Comparison of ENCODE assay signal across 8 cellular contexts in genomic region chr19:46413262-46414031, GRCh38. TPM values are rescaled to one million over a fixed set of nuclear protein-coding genes. Genes with fewer than 3 reads are reported as not detected.
DNase-seq lines count a peak whose midpoint lies in the region; ATAC-seq and TF ChIP-seq lines count a peak whose summit lies in the region.

Gene CCDC8 (minus strand): TSS chr19:46413564. CDS start chr19:46412810, 754 bp downstream.

- CTCF ChIA-PET in RWPE1 (lab: Yijun Ruan, JAX) = interaction anchor here (0.8 to 1.0 kb wide), 2 partner anchors 18 kb away, joined by 3 to 4 read pairs; no protein-coding TSS in a partner anchor

- no peaks in the 10 kb centered on the region for H3K9me3 ChIP-seq in osteoblast (ENCODE audit: low read depth, low read length)

- TF ChIP-seq CTCF in RWPE1 (conservative IDR thresholded peaks at IDR 0.05; ENCODE audit: low read depth) = no peak
- TF ChIP-seq CTCF in glutamatergic neuron (IDR thresholded peaks at IDR 0.05; ENCODE audit: partially characterized antibody, unreplicated experiment) = no peak
- TF ChIP-seq CTCF in osteoblast (IDR thresholded peaks at IDR 0.05; ENCODE audit: extremely low read depth, low read depth, low read length) = no peak
- no peak for TF ChIP-seq CTCF in GM13976 (IDR thresholded peaks at IDR 0.05; ENCODE audit: borderline replicate concordance, control extremely low read depth, extremely low read depth, insufficient read depth, missing control alignments)

- H3K27ac ChIP-seq in RWPE1 = peak within 1 kb of the TSS; percentile 93
- H3K27ac ChIP-seq in osteoblast (ENCODE audit: low read depth, low read length) = no peak within 1 kb of the TSS

- ATAC-seq in HG03045 (IDR thresholded peaks at IDR 0.05; ENCODE audit: unreplicated experiment) = no peak
- ATAC-seq in stimulated activated effector memory CD8-positive, alpha-beta T cell treated with anti-CD3 and anti-CD28 coated beads, Interleukin-12 subunit alpha, Interleukin-12 subunit beta, amount 100 ng/mL, for 72 hours = no peak

- no peaks in the 10 kb centered on the region for H3K27me3 ChIP-seq in osteoblast (ENCODE audit: insufficient read depth, low read length)

- H3K36me3 Mint-ChIP-seq in glutamatergic neuron (ENCODE audit: unreplicated experiment) = no peaks in the 10 kb centered on the region
- no peaks in the 10 kb centered on the region for H3K36me3 Mint-ChIP-seq in stimulated activated effector memory CD8-positive, alpha-beta T cell treated with anti-CD3 and anti-CD28 coated beads, Interleukin-12 subunit alpha, Interleukin-12 subunit beta, amount 100 ng/mL, for 72 hours

- peak within 1 kb of the TSS; percentile 83 for H3K4me3 Mint-ChIP-seq in glutamatergic neuron (ENCODE audit: unreplicated experiment)
- H3K4me3 Mint-ChIP-seq in stimulated activated effector memory CD8-positive, alpha-beta T cell treated with anti-CD3 and anti-CD28 coated beads, Interleukin-12 subunit alpha, Interleukin-12 subunit beta, amount 100 ng/mL, for 72 hours = no peak within 1 kb of the TSS

- peak within 1 kb of the TSS; percentile 75 for H2AFZ ChIP-seq in osteoblast (ENCODE audit: low read length)

- H3K4me1 Mint-ChIP-seq in glutamatergic neuron (ENCODE audit: low read depth, unreplicated experiment) = peaks cover 6% of the 10 kb centered on the region
- peaks cover 21% of the 10 kb centered on the region for H3K4me1 Mint-ChIP-seq in stimulated activated effector memory CD8-positive, alpha-beta T cell treated with anti-CD3 and anti-CD28 coated beads, Interleukin-12 subunit alpha, Interleukin-12 subunit beta, amount 100 ng/mL, for 72 hours

- peak within 1 kb of the TSS; percentile 73 for H3K4me3 ChIP-seq in osteoblast (ENCODE audit: insufficient read depth, low read length)

- in situ Hi-C loops in GM13976 (cut with MboI; ENCODE audit: low sequenced_read_pairs, unreplicated experiment) = no loop called here

- peak within 1 kb of the TSS; percentile 83 for H3K4me2 ChIP-seq in osteoblast (ENCODE audit: insufficient read depth, low read length)

- POLR2A ChIA-PET in RWPE1 (lab: Yijun Ruan, JAX; ENCODE audit: low non-redundant PET) = no interaction called here

- H3K4me1 ChIP-seq in osteoblast (ENCODE audit: insufficient read depth, low read length) = peaks cover 12% of the 10 kb centered on the region

- DNase-seq in DMS153 treated with DMSO at 0.1 percent for 48 hours (lab: John Stamatoyannopoulos, UW; ENCODE audit: unreplicated experiment) = peak; percentile 29
- DNase-seq in RWPE1 (ENCODE audit: low spot score) = peak; percentile 81
- peak; percentile 70 for DNase-seq in glutamatergic neuron
- peak; percentile 92 for DNase-seq in osteoblast (ENCODE audit: insufficient read length, low spot score, missing footprints)
- DNase-seq in activated CD8-positive, alpha-beta memory T cell treated with anti-CD3 and anti-CD28 coated beads for 24 hours = no peak
- no peak for DNase-seq in GM13976 (ENCODE audit: low spot score)
- no peak for DNase-seq in stimulated activated effector memory CD8-positive, alpha-beta T cell treated with anti-CD3 and anti-CD28 coated beads, Interleukin-12 subunit alpha, Interleukin-12 subunit beta, amount 100 ng/mL, for 72 hours (ENCODE audit: low spot score in 2 of 2)

- no peaks in the 10 kb centered on the region for H3K36me3 ChIP-seq in osteoblast (ENCODE audit: insufficient read depth, low read length)

- H3K9me3 Mint-ChIP-seq in glutamatergic neuron (ENCODE audit: unreplicated experiment) = peaks cover 5% of the 10 kb centered on the region
- no peaks in the 10 kb centered on the region for H3K9me3 Mint-ChIP-seq in stimulated activated effector memory CD8-positive, alpha-beta T cell treated with anti-CD3 and anti-CD28 coated beads, Interleukin-12 subunit alpha, Interleukin-12 subunit beta, amount 100 ng/mL, for 72 hours

- peaks cover 11% of the 10 kb centered on the region for H4K20me1 ChIP-seq in osteoblast (ENCODE audit: insufficient read depth, low read length)

- peaks cover 11% of the 10 kb centered on the region for H3K79me2 ChIP-seq in osteoblast (ENCODE audit: insufficient read depth, low read length)

- peak within 1 kb of the TSS; percentile 62 for H3K27ac Mint-ChIP-seq in glutamatergic neuron (ENCODE audit: unreplicated experiment)
- H3K27ac Mint-ChIP-seq in stimulated activated effector memory CD8-positive, alpha-beta T cell treated with anti-CD3 and anti-CD28 coated beads, Interleukin-12 subunit alpha, Interleukin-12 subunit beta, amount 100 ng/mL, for 72 hours = no peak within 1 kb of the TSS

- peaks cover 8% of the 10 kb centered on the region for H3K27me3 Mint-ChIP-seq in glutamatergic neuron (ENCODE audit: unreplicated experiment)

RNA-seq across cellular contexts. Expression of gene CCDC8, which starts in this region (rescaled TPM):
- 6.3 TPM for total RNA-seq in glutamatergic neuron (ENCODE audit: unreplicated experiment)
- total RNA-seq in osteoblast = 17.4 and 22.1 TPM in 2 replicates

Comparison
In these comparisons a context has a peak if more than half of its experiments do, and no peak if none do; other contexts are left out.
1. DNase-seq: peak in DMS153 treated with DMSO at 0.1 percent for 48 hours (single experiment), RWPE1 (single experiment), glutamatergic neuron (single experiment) and osteoblast (single experiment); none in activated CD8-positive, alpha-beta memory T cell treated with anti-CD3 and anti-CD28 coated beads for 24 hours (single experiment), GM13976 (single experiment) and stimulated activated effector memory CD8-positive, alpha-beta T cell treated with anti-CD3 and anti-CD28 coated beads, Interleukin-12 subunit alpha, Interleukin-12 subunit beta, amount 100 ng/mL, for 72 hours (0 of 2).